In genomic region chr16:88458773-88459235, GRCh38 we compare ENCODE assay signal across 1 cellular context.
A peak's percentile ranks its signal among the peaks of the same experiment; 100 is the strongest.
TF ChIP-seq lines count a peak whose summit lies in the region.

No MANE protein-coding gene starts in this region.

TF ChIP-seq in HepG2, 621 proteins besides CTCF, POLR2A, EP300 and RAD21:
- no peak for TF ChIP-seq ZNF644 (CRISPR knock-in tag; IDR thresholded peaks at IDR 0.05; ENCODE audit: low read depth)
- TF ChIP-seq ZBTB33 (CRISPR knock-in tag; IDR thresholded peaks at IDR 0.05): peak; percentile 77; the same call in 1 of the 2 replicates
- TF ChIP-seq ZNF552 (CRISPR knock-in tag; IDR thresholded peaks at IDR 0.05; ENCODE audit: borderline replicate concordance): no peak
- peak; percentile 13 for TF ChIP-seq TEAD3 (CRISPR knock-in tag; optimal IDR thresholded peaks at IDR 0.05; ENCODE audit: borderline replicate concordance)
- TF ChIP-seq THAP11 (CRISPR knock-in tag; IDR thresholded peaks at IDR 0.05): no peak
- TF ChIP-seq ZNF687 (CRISPR knock-in tag; IDR thresholded peaks at IDR 0.05): peak; percentile 29; the same call in 1 of the 2 replicates
- no peak for TF ChIP-seq RFXANK (CRISPR knock-in tag; IDR thresholded peaks at IDR 0.05)
- peak; percentile 42; the same call in 1 of the 2 replicates for TF ChIP-seq ZNF225 (CRISPR knock-in tag; IDR thresholded peaks at IDR 0.05)
- no peak for TF ChIP-seq ATF7 (IDR thresholded peaks at IDR 0.05)
- no peak for TF ChIP-seq ATF7 (CRISPR knock-in tag; IDR thresholded peaks at IDR 0.05)
- TF ChIP-seq ZNF230 (CRISPR knock-in tag; IDR thresholded peaks at IDR 0.05): no peak
- peak; percentile 70; the same call in 1 of the 2 replicates for TF ChIP-seq ZNF629 (CRISPR knock-in tag; conservative IDR thresholded peaks at IDR 0.05)
- no peak for TF ChIP-seq IRF9 (CRISPR knock-in tag; IDR thresholded peaks at IDR 0.05; ENCODE audit: borderline replicate concordance)
- peak; percentile 73 for TF ChIP-seq AGO2 (optimal IDR thresholded peaks at IDR 0.05; ENCODE audit: low read depth, low read length)
